Comparison of ENCODE assay signal across 11 cellular contexts in the genomic region with DNA sequence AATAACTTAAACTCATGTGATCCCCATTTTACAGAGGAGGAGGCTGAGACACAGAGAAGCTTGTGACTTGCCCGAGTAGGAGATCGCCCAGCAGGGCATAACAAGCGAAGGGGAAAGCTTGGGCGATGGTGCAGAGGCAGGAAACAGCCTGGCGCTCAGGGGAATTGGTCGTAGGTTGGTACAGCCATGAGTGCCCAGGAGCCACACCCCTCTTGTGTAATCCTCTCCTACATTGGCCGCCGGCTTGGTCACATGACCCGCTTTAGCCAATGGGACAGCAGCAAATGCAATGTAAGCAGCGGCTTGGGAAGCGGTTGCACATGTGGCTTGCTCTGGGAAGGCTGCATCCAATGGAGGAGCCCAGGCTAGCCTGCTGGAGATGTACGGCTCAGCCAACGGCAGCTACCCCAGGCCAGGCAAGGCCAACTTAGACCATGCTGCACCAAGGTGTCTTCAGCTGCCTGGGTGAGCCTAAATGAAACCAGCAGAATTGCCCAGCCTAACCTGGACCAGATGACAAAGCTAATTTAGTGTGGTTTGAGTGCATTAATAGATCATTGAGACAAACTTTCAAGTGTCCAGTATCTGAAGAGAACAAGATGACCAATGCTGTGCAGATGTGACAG.
DNase-seq lines count a peak whose midpoint lies in the region; ATAC-seq and TF ChIP-seq lines count a peak whose summit lies in the region.
"Had no signal": no experiment of that assay in that cellular context is flagged by ENCODE, and none has a peak within 500 bp of the region (broad histone marks: within the 10 kb centered on the region; RNA-seq: fewer than 3 reads in every experiment).

No MANE protein-coding gene starts in this region.

- H3K4me3 ChIP-seq in GM12865 (ENCODE audit: low read depth, low read length) (no peak overlapping the region), HEK293 (ENCODE audit: low read depth, low read length) (no peak overlapping the region)

- POLR2A ChIA-PET in HEK293 (lab: Yijun Ruan, JAX): no interaction called here

- ATAC-seq in memory B cell (ENCODE audit: low read depth): peak; percentile 60

- CTCF ChIA-PET in HEK293 (lab: Yijun Ruan, JAX): no interaction called here

- peaks cover 3% of the 10 kb centered on the region for H3K27me3 Mint-ChIP-seq in memory B cell

- H3K9me3 ChIP-seq in HEK293 (ENCODE audit: control insufficient read depth, insufficient read depth, low read depth, low read length): no peaks in the 10 kb centered on the region

- H3K27ac ChIP-seq in HEK293 (ENCODE audit: extremely low read depth, low read depth, low read length): no peak overlapping the region

- peaks cover 4% of the 10 kb centered on the region for H3K4me1 Mint-ChIP-seq in memory B cell

- no peaks in the 10 kb centered on the region for H3K36me3 Mint-ChIP-seq in memory B cell

- no peak overlapping the region for H3K4me3 Mint-ChIP-seq in memory B cell

- no peak for TF ChIP-seq CTCF in GM12865 (IDR thresholded peaks at IDR 0.05; ENCODE audit: insufficient read depth, low read depth, low read length, missing control alignments)
- TF ChIP-seq CTCF in HEK293 (tag by site-specific recombination; IDR thresholded peaks at IDR 0.05): no peak

- DNase-seq in GM12865 (ENCODE audit: low read depth): peak; percentile 79
- DNase-seq in SHP77 (lab: John Stamatoyannopoulos, UW): peak; percentile 94 to 95
- peak in 1 of 2 donors; percentile 5 for DNase-seq in memory B cell (ENCODE audit: low spot score in 2 of 2)
- no peak for DNase-seq in NCI-H526 treated with DMSO at 0.1 percent for 48 hours (lab: John Stamatoyannopoulos, UW)
- no peak for DNase-seq in LoVo (ENCODE audit: low spot score)
- DNase-seq in islet precursor cell: no peak
- DNase-seq: activated T-cell treated with anti-CD3 and anti-CD28 coated beads for 4 hours; kidney glomerular epithelial cell; NK-92 treated with Interleukin-12 subunit alpha and Interleukin-12 subunit beta, amount 100 ng/mL, for 24 hours; small intestine had no signal

- no peaks in the 10 kb centered on the region for H3K9me3 Mint-ChIP-seq in memory B cell

- no peaks in the 10 kb centered on the region for H3K4me1 ChIP-seq in HEK293 (ENCODE audit: control insufficient read depth, insufficient read depth, low read length)

- H3K36me3 ChIP-seq in HEK293 (ENCODE audit: control insufficient read depth in 2 of 2, insufficient read depth in 1 of 2, low read length in 2 of 2): no peaks in the 10 kb centered on the region

- no peak overlapping the region for H3K27ac Mint-ChIP-seq in memory B cell

TF ChIP-seq in HEK293, 187 proteins besides CTCF, POLR2A, EP300 and RAD21:
- TF ChIP-seq YY1 (tag by site-specific recombination; IDR thresholded peaks at IDR 0.05) (no peak), GLI2 (tag by site-specific recombination; IDR thresholded peaks at IDR 0.05; ENCODE audit: borderline replicate concordance, low read depth) (no peak), SP2 (tag by site-specific recombination; IDR thresholded peaks at IDR 0.05) (peak; percentile 21; the same call in 1 of the 2 replicates)

Comparison
In these comparisons a context has a peak if more than half of its experiments do, and no peak if none do; other contexts are left out.
1. DNase-seq: peak in GM12865 (single experiment) and SHP77 (2 of 2); none in NCI-H526 treated with DMSO at 0.1 percent for 48 hours (single experiment), LoVo (single experiment) and islet precursor cell (single experiment).